ENCODE assay signal across 16 cellular contexts in genomic region chr9:86722706-86723075, GRCh38.
A peak's percentile ranks its signal among the peaks of the same experiment; 100 is the strongest.
DNase-seq lines count a peak whose midpoint lies in the region; ATAC-seq and TF ChIP-seq lines count a peak whose summit lies in the region.
"Had no signal": no experiment of that assay in that cellular context is flagged by ENCODE, and none has a peak within 500 bp of the region (broad histone marks: within the 10 kb centered on the region; RNA-seq: fewer than 3 reads in every experiment).

No MANE protein-coding gene starts in this region.

- no peak for ATAC-seq in PC-3
- ATAC-seq: stimulated activated naive CD8-positive, alpha-beta T cell treated with anti-CD3 and anti-CD28 coated beads, Interleukin-15, Interleukin-2, amounts not matched to agents 100 U/mL and 50 U/mL, for 24 hours had no signal

- no TSS peak for BruUV-seq in PC-3 (replicated peaks; lab: Mats Ljungman, UMichigan)

- H4K20me1 ChIP-seq in PC-3 (ENCODE audit: low read length): no peaks in the 10 kb centered on the region

- H3K27me3 ChIP-seq in PC-3 (ENCODE audit: low read length): no peaks in the 10 kb centered on the region
- no peaks in the 10 kb centered on the region for H3K27me3 ChIP-seq in breast epithelium
- H3K27me3 ChIP-seq in muscle layer of duodenum (ENCODE audit: low read depth, low read length): no peaks in the 10 kb centered on the region
- no peaks in the 10 kb centered on the region for H3K27me3 ChIP-seq in tibial nerve
- H3K27me3 ChIP-seq: MG63 had no signal

- no peaks in the 10 kb centered on the region for H3F3A ChIP-seq in PC-3 (ENCODE audit: low read length, unreplicated experiment)

- peaks cover 31% of the 10 kb centered on the region for H3K4me1 ChIP-seq in PC-3 (ENCODE audit: insufficient read depth, low read length)
- peaks cover 0 to 2% of the 10 kb centered on the region in 2 donors for H3K4me1 ChIP-seq in breast epithelium
- peaks cover 0 to 4% of the 10 kb centered on the region in 2 donors for H3K4me1 ChIP-seq in muscle layer of duodenum (ENCODE audit: control insufficient read depth in 1 of 2, insufficient read depth in 2 of 2, low read length in 2 of 2)
- H3K4me1 ChIP-seq in tibial nerve: peaks cover 0 to 26% (median 6%) of the 10 kb centered on the region in 4 donors

- intact Hi-C loops in PC-3 (cut with micrococcal nuclease) (no loop called here), breast epithelium (cut with DNase I; ENCODE audit: low total_unique reads) (no loop called here)

- no peak for TF ChIP-seq CTCF in PC-3 (conservative IDR thresholded peaks at IDR 0.05; ENCODE audit: low read depth, low read length)
- no peak for TF ChIP-seq CTCF in breast epithelium (IDR thresholded peaks at IDR 0.05)
- TF ChIP-seq CTCF in tibial nerve (IDR thresholded peaks at IDR 0.05): no peak

- peak overlapping the region; percentile 33; the same call in 1 of the 2 replicates for H3K9ac ChIP-seq in PC-3 (ENCODE audit: low read length)

- H3K9me3 ChIP-seq in PC-3 (ENCODE audit: low read length) (no peaks in the 10 kb centered on the region), breast epithelium (no peaks in the 10 kb centered on the region), muscle layer of duodenum (ENCODE audit: control insufficient read depth in 1 of 2, low read length in 2 of 2) (no peaks in the 10 kb centered on the region), tibial nerve (no peaks in the 10 kb centered on the region)
- H3K9me3 ChIP-seq: MG63 had no signal

- WGBS in tibial nerve, 2 donors: 59 to 70% methylated on average over 3 of the region's 3 CpGs

- H3K4me3 ChIP-seq in PC-3 (ENCODE audit: low read length): no peak overlapping the region
- no peak overlapping the region for H3K4me3 ChIP-seq in breast epithelium
- H3K4me3 ChIP-seq in muscle layer of duodenum (ENCODE audit: low read depth in 1 of 2, low read length in 2 of 2): no peak overlapping the region
- H3K4me3 ChIP-seq in tibial nerve: no peak overlapping the region
- H3K4me3 ChIP-seq: MG63 had no signal

- CTCF ChIA-PET in PC-3 (lab: Charles Lee): no interaction called here

- H3K79me2 ChIP-seq in PC-3 (ENCODE audit: low read length): no peaks in the 10 kb centered on the region

- H3K36me3 ChIP-seq in PC-3 (ENCODE audit: low read depth, low read length) (no peaks in the 10 kb centered on the region), breast epithelium (no peaks in the 10 kb centered on the region), muscle layer of duodenum (ENCODE audit: control insufficient read depth in 1 of 2, insufficient read depth in 2 of 2, low read length in 2 of 2) (no peaks in the 10 kb centered on the region), tibial nerve (no peaks in the 10 kb centered on the region)
- H3K36me3 ChIP-seq: MG63 had no signal

- TF ChIP-seq POLR2A in breast epithelium (IDR thresholded peaks at IDR 0.05): no peak
- no peak for TF ChIP-seq POLR2A in tibial nerve (IDR thresholded peaks at IDR 0.05)

- POLR2A ChIA-PET in PC-3 (lab: Charles Lee; ENCODE audit: unreplicated experiment): no interaction called here

- no peak for TF ChIP-seq EP300 in tibial nerve (IDR thresholded peaks at IDR 0.05)

- no peaks in the 10 kb centered on the region for H3K9me2 ChIP-seq in PC-3 (replicated peaks; ENCODE audit: low read length)

- H3K27ac ChIP-seq in PC-3 (ENCODE audit: low read length) (peak overlapping the region; percentile 100), breast epithelium (peak overlapping the region; percentile 85 to 95), muscle layer of duodenum (ENCODE audit: low read length) (peak overlapping the region; percentile 12), tibial nerve (peak overlapping the region; percentile 37 to 86 (median 56))

- no peak overlapping the region for H2AFZ ChIP-seq in PC-3 (ENCODE audit: low read length)

- DNase-seq in PC-3 (no peak), breast epithelium (ENCODE audit: low spot score in 2 of 2) (no peak), tibial nerve (ENCODE audit: low spot score in 2 of 2) (no peak), kidney glomerular epithelial cell (lab: John Stamatoyannopoulos, UW) (no peak), T-helper 2 cell (no peak), NCI-H146 treated with DMSO at 0.1 percent for 48 hours (lab: John Stamatoyannopoulos, UW; ENCODE audit: unreplicated experiment) (no peak)
- DNase-seq: activated effector memory CD4-positive, alpha-beta T cell treated with Interleukin-2 at 50 U/mL for 16 hours; anterior cingulate cortex; cortex of kidney; MG63; NCI-H187; NCI-H446 treated with DMSO at 0.1 percent for 48 hours; SHP77; stimulated activated CD4-positive, alpha-beta T cell treated with anti-CD3 and anti-CD28 coated beads, Interleukin-15, amount 100 ng/mL, for 24 hours had no signal

- peak overlapping the region; percentile 81 for H3K4me2 ChIP-seq in PC-3 (ENCODE audit: low read length)

Comparison
In these comparisons a context has a peak if more than half of its experiments do, and no peak if none do; other contexts are left out.
1. H3K27ac ChIP-seq: peak in every context shown above with its lines; median percentile 100 in PC-3; 90 in breast epithelium; 56 in tibial nerve; 12 in muscle layer of duodenum.